ENCODE assay signal across 34 cellular contexts in the genomic region with DNA sequence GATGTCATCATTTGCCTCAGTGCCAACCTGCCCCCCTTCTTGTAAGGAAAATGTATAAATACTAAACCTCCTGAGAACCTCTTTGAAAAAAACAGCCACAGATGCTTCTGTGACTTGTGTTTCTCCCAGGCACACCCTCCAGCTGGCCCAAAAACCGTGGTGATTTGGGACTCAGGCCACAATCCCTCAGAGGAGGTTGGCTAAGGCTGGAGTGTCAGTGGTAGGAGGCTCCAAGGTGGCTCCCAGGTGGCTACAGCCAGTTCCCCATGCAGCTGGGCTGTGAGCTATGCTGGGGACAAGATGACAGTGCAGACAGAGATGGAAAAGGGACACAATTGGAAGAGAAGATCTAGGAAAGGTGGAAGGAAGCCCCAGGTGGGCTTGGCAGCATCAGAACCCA.
"Had no signal": no experiment of that assay in that cellular context is flagged by ENCODE, and none has a peak within 500 bp of the region (broad histone marks: within the 10 kb centered on the region; RNA-seq: fewer than 3 reads in every experiment).

No MANE protein-coding gene starts in this region.

- ATAC-seq: activated CD8-positive, alpha-beta T cell treated with anti-CD3 and anti-CD28 coated beads for 36 hours; activated naive CD4-positive, alpha-beta T cell treated with anti-CD3 and anti-CD28 coated beads, Interleukin-2, amount 50 U/mL, for 72 hours; K562; PC-3; SK-N-SH treated with all-trans-retinoic acid at 6 μM for 48 hours had no signal

- H3K36me3 Mint-ChIP-seq: brain had no signal

- H3K27ac ChIP-seq: Peyer's patch, WERI-Rb-1 had no signal

- H3K4me3 ChIP-seq: K562, Peyer's patch had no signal

- H3K9me3 Mint-ChIP-seq: activated T-helper 2 cell treated with anti-CD3 and anti-CD28 coated beads, Interferon-gamma antibody, Interleukin-2, Interleukin-4, amounts not matched to agents 10 μg/mL and 5 μg/mL and 100 μg/mL, durations not matched to agents 14 hours and 24 hours and 36 hours had no signal

- H3K4me1 Mint-ChIP-seq: brain had no signal

- H3K36me3 ChIP-seq: Peyer's patch, WERI-Rb-1 had no signal

- H3K27ac Mint-ChIP-seq: activated CD8-positive, alpha-beta T cell treated with anti-CD3 and anti-CD28 coated beads for 36 hours; activated T-helper 2 cell treated with anti-CD3 and anti-CD28 coated beads, Interferon-gamma antibody, Interleukin-2, Interleukin-4, amounts not matched to agents 10 μg/mL and 5 μg/mL and 100 μg/mL, durations not matched to agents 14 hours and 24 hours and 36 hours; brain had no signal

- DNase-seq: activated CD4-positive, alpha-beta T cell treated with anti-CD3 and anti-CD28 coated beads for 1 hour; activated CD4-positive, alpha-beta T cell treated with anti-CD3 and anti-CD28 coated beads for 48 hours; activated CD4-positive, alpha-beta T cell treated with anti-CD3 and anti-CD28 coated beads, Interleukin-2, amount 50 U/mL, for 4 hours; activated CD4-positive, CD25-positive, alpha-beta regulatory T cell; activated CD8-positive, alpha-beta T cell treated with anti-CD3 and anti-CD28 coated beads for 36 hours; activated gamma-delta T cell; activated naive CD4-positive, alpha-beta T cell treated with Interleukin-2 at 50 U/mL for 16 hours; activated T-cell treated with anti-CD3 and anti-CD28 coated beads, Interleukin-2, amount 50 U/mL, for 1 hour; anterior cingulate cortex; caudate nucleus; NCI-H1092 treated with DMSO at 0.1 percent for 48 hours; NCI-H1417; NCI-H146; NCI-H187; NCI-H2029 treated with DMSO at 0.1 percent for 48 hours; NCI-H2107; NCI-H345; NCI-H524 treated with DMSO at 0.1 percent for 48 hours; NCI-H748 treated with DMSO at 0.1 percent for 48 hours; NK-92 treated with Interleukin-12 subunit alpha and Interleukin-12 subunit beta, amount 100 ng/mL, for 24 hours; PC-3; Peyer's patch; RPMI8226; SHP77 treated with DMSO at 0.1 percent for 48 hours; SW 1271; T-helper 1 cell; T-helper 2 cell; T-helper 9 cell; WERI-Rb-1 had no signal

- H3K9me3 ChIP-seq: Peyer's patch had no signal

- H3K4me1 ChIP-seq: Peyer's patch had no signal

- H3K27me3 ChIP-seq: Peyer's patch had no signal

- H3K4me3 Mint-ChIP-seq: activated CD8-positive, alpha-beta T cell treated with anti-CD3 and anti-CD28 coated beads for 36 hours; brain had no signal
